6 cellular contexts compared by ENCODE assay signal in genomic region chr2:187825108-187825507, GRCh38.
"Had no signal": no experiment of that assay in that cellular context is flagged by ENCODE, and none has a peak within 500 bp of the region (broad histone marks: within the 10 kb centered on the region; RNA-seq: fewer than 3 reads in every experiment).

No MANE protein-coding gene starts in this region.

- ATAC-seq: HepG2, K562 had no signal

- H3K4me3 Mint-ChIP-seq: IgD-negative memory B cell had no signal

- DNase-seq: IMR-90, KBM-7, KG1 had no signal

- H3K36me3 Mint-ChIP-seq: IgD-negative memory B cell had no signal

- H3K4me1 Mint-ChIP-seq: IgD-negative memory B cell had no signal

- H3K27me3 Mint-ChIP-seq: IgD-negative memory B cell had no signal

- H3K27ac Mint-ChIP-seq: IgD-negative memory B cell had no signal
